22 cellular contexts compared by ENCODE assay signal in genomic region chr10:43865275-43866135, GRCh38.
DNase-seq lines count a peak whose midpoint lies in the region; ATAC-seq and TF ChIP-seq lines count a peak whose summit lies in the region.
"Had no signal": no experiment of that assay in that cellular context is flagged by ENCODE, and none has a peak within 500 bp of the region (broad histone marks: within the 10 kb centered on the region; RNA-seq: fewer than 3 reads in every experiment).

No MANE protein-coding gene starts in this region.

- H3K4me1 ChIP-seq in SK-N-SH (ENCODE audit: control insufficient read depth in 1 of 2, insufficient read depth in 2 of 2, low read depth in 1 of 2, low read length in 1 of 2), result peaks cover 9 to 47% of the 10 kb centered on the region in 2 experiments; a peak in 3 of 4 replicates
- peaks cover 0 to 41% of the 10 kb centered on the region in 2 donors for H3K4me1 ChIP-seq in right atrium auricular region
- peaks cover 0 to 75% (median 57%) of the 10 kb centered on the region in 4 donors for H3K4me1 ChIP-seq in tibial artery

- TF ChIP-seq CTCF in SK-N-SH (IDR thresholded peaks at IDR 0.05) (no peak), fibroblast of pulmonary artery (IDR thresholded peaks at IDR 0.05; ENCODE audit: low read length, missing control alignments) (no peak), right atrium auricular region (IDR thresholded peaks at IDR 0.05) (no peak), tibial artery (IDR thresholded peaks at IDR 0.05) (no peak)

- no peaks in the 10 kb centered on the region for H4K20me1 ChIP-seq in SK-N-SH (ENCODE audit: insufficient read depth)

- H3K36me3 ChIP-seq in SK-N-SH (replicated peaks in 1 of 2; ENCODE audit: control insufficient read depth in 1 of 2, insufficient read depth in 2 of 2, low read length in 1 of 2), result no peaks in the 10 kb centered on the region
- no peaks in the 10 kb centered on the region for H3K36me3 ChIP-seq in right atrium auricular region
- no peaks in the 10 kb centered on the region for H3K36me3 ChIP-seq in tibial artery
- H3K36me3 ChIP-seq: esophagus squamous epithelium had no signal

- H3K27ac ChIP-seq in SK-N-SH (ENCODE audit: low read depth in 2 of 2, low read length in 1 of 2) (no peak overlapping the region), right atrium auricular region (peak overlapping the region; percentile 72 to 80), tibial artery (peak overlapping the region; percentile 10 to 18)
- H3K27ac ChIP-seq: 22Rv1, PC-9 had no signal

- H3K9me3 ChIP-seq in SK-N-SH (no peaks in the 10 kb centered on the region), right atrium auricular region (no peaks in the 10 kb centered on the region), tibial artery (no peaks in the 10 kb centered on the region)
- H3K9me3 ChIP-seq: esophagus squamous epithelium had no signal

- TF ChIP-seq EP300 in SK-N-SH (IDR thresholded peaks at IDR 0.05; ENCODE audit: borderline replicate concordance in 1 of 2, low read depth in 1 of 2, low read length in 1 of 2), result no peak

- 59% methylated on average over 13 of the region's 13 CpGs for WGBS in SK-N-SH (ENCODE audit: low lambda C conversion rate)

- H3F3A ChIP-seq in SK-N-SH (replicated peaks; ENCODE audit: insufficient read depth), result peaks cover 28% of the 10 kb centered on the region

- intact Hi-C loops in tibial artery (cut with DNase I; ENCODE audit: low total_unique reads), result no loop called here

- H2AFZ ChIP-seq in SK-N-SH (ENCODE audit: low read depth), result no peak overlapping the region
- H2AFZ ChIP-seq: PC-9 had no signal

- H3K9ac ChIP-seq in SK-N-SH, result no peak overlapping the region

- H3K9me2 ChIP-seq in SK-N-SH, result no peaks in the 10 kb centered on the region

- H3K79me2 ChIP-seq in SK-N-SH (ENCODE audit: insufficient read depth), result peaks cover 11% of the 10 kb centered on the region

- no peak for TF ChIP-seq RAD21 in SK-N-SH (IDR thresholded peaks at IDR 0.05; ENCODE audit: low read length)

- H3K4me2 ChIP-seq in SK-N-SH, result no peak overlapping the region
- H3K4me2 ChIP-seq: PC-9 had no signal

- H3K4me3 ChIP-seq in SK-N-SH (ENCODE audit: low read depth in 2 of 2, low read length in 1 of 2) (no peak overlapping the region), fibroblast of pulmonary artery (replicated peaks; ENCODE audit: low read depth, low read length) (no peak overlapping the region), right atrium auricular region (no peak overlapping the region), tibial artery (no peak overlapping the region)
- H3K4me3 ChIP-seq: esophagus squamous epithelium, PC-9 had no signal

- H3K27me3 ChIP-seq in SK-N-SH (ENCODE audit: insufficient read depth) (no peaks in the 10 kb centered on the region), right atrium auricular region (no peaks in the 10 kb centered on the region), tibial artery (no peaks in the 10 kb centered on the region)
- H3K27me3 ChIP-seq: esophagus squamous epithelium had no signal

- no peak for ATAC-seq in SK-N-SH treated with all-trans-retinoic acid at 6 μM for 48 hours
- ATAC-seq: activated T-helper 17 cell treated with anti-CD3 and anti-CD28 coated beads, Interleukin-2, amount 50 U/mL, for 72 hours; natural killer cell had no signal

- DNase-seq in SK-N-SH, result peak; percentile 59
- DNase-seq in fibroblast of pulmonary artery (ENCODE audit: low read depth), result peak; percentile 53
- DNase-seq in right atrium auricular region (ENCODE audit: low spot score), result peak; percentile 30
- no peak for DNase-seq in tibial artery
- DNase-seq in stimulated activated CD4-positive, alpha-beta T cell treated with anti-CD3 and anti-CD28 coated beads, Interleukin-2, amount 100 ng/mL, for 48 hours, result no peak
- DNase-seq in NCI-H1092 (lab: John Stamatoyannopoulos, UW), result no peak
- DNase-seq in HK-2 (ENCODE audit: unreplicated experiment), result no peak
- DNase-seq: anterior cingulate cortex; CD4-positive, alpha-beta T cell; cortex of kidney; esophagus squamous epithelium; natural killer cell; NCI-H1092 treated with DMSO at 0.1 percent for 48 hours; NCI-H2029; NCI-H526; PC-9; SIG-M5; substantia nigra; T1000 had no signal

- POLR2A ChIA-PET in SK-N-SH (lab: Yijun Ruan, JAX), result no interaction called here

- CTCF ChIA-PET in SK-N-SH (lab: Yijun Ruan, JAX), result interaction anchor here (0.9 to 1.6 kb wide), 3 partner anchors 14 to 175 kb away, joined by 3 to 6 read pairs (median 3); no protein-coding TSS in a partner anchor

TF ChIP-seq in SK-N-SH, 30 proteins besides CTCF, POLR2A, EP300 and RAD21:
- no peak for TF ChIP-seq FOSL2 (IDR thresholded peaks at IDR 0.05; ENCODE audit: borderline replicate concordance, low read depth)
- no peak for TF ChIP-seq GATA2 (CRISPR knock-in tag; IDR thresholded peaks at IDR 0.05)
- TF ChIP-seq CHD2 (IDR thresholded peaks at IDR 0.05; ENCODE audit: low read length, partially characterized antibody), result no peak
- no peak for TF ChIP-seq RCOR1 (IDR thresholded peaks at IDR 0.05; ENCODE audit: low read length)
- TF ChIP-seq TEAD4 (IDR thresholded peaks at IDR 0.05; ENCODE audit: borderline replicate concordance, insufficient read depth), result no peak
- TF ChIP-seq NFIC (IDR thresholded peaks at IDR 0.05; ENCODE audit: borderline replicate concordance), result no peak
- TF ChIP-seq USF2 (IDR thresholded peaks at IDR 0.05; ENCODE audit: borderline replicate concordance, low read depth, low read length), result no peak

TF ChIP-seq in SK-N-SH treated with all-trans-retinoic acid at 6 μM for 48 hours, 23 proteins besides CTCF, POLR2A, EP300 and RAD21:
- TF ChIP-seq ISL1 (CRISPR knock-in tag; IDR thresholded peaks at IDR 0.05), result no peak
- TF ChIP-seq ZNF70 (CRISPR knock-in tag; IDR thresholded peaks at IDR 0.05), result no peak

Comparison
In these comparisons a context has a peak if more than half of its experiments do, and no peak if none do; other contexts are left out.
1. DNase-seq: peak in SK-N-SH (single experiment), fibroblast of pulmonary artery (single experiment) and right atrium auricular region (single experiment); none in tibial artery (0 of 2), stimulated activated CD4-positive, alpha-beta T cell treated with anti-CD3 and anti-CD28 coated beads, Interleukin-2, amount 100 ng/mL, for 48 hours (0 of 2), NCI-H1092 (single experiment) and HK-2 (single experiment).
2. H3K27ac ChIP-seq: peak in right atrium auricular region (2 of 2) and tibial artery (2 of 2); none in SK-N-SH (0 of 2).